6 cellular contexts compared by ENCODE assay signal in the genomic region with DNA sequence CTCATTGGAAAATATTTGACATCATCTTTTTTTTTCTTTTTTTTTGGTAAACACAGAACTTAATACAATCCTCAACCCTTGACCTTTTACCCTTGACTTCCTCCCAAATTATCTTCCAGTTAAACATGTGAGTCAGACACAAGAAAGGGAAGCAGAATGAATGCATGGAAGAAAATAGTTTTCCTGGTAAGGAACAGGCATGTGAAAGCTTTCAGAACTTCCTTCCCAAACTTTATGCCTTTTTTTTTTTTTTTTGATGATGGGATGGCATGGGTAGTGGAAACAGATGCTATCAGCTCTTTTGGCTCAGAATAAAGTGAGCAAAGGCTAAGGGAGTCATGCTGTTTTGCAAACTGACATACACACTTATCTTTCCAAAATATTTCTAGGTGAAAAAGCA.
"Had no signal": no experiment of that assay in that cellular context is flagged by ENCODE, and none has a peak within 500 bp of the region (broad histone marks: within the 10 kb centered on the region; RNA-seq: fewer than 3 reads in every experiment).

No MANE protein-coding gene starts in this region.

- DNase-seq: activated CD4-positive, alpha-beta memory T cell treated with anti-CD3 and anti-CD28 coated beads, Interleukin-2, amount 10 ng/mL, durations not matched to agents 7 days and 5 days; activated CD4-positive, alpha-beta T cell treated with anti-CD3 and anti-CD28 coated beads for 1 hour; activated CD8-positive, alpha-beta memory T cell treated with anti-CD3 and anti-CD28 coated beads, Interleukin-2, amount 50 U/mL, for 4 hours; activated naive CD4-positive, alpha-beta T cell; aorta had no signal

- ATAC-seq: stimulated activated effector memory CD8-positive, alpha-beta T cell treated with anti-CD3 and anti-CD28 coated beads, Interleukin-12 subunit alpha, Interleukin-12 subunit beta, amount 100 ng/mL, for 72 hours had no signal
